Comparison of ENCODE assay signal across 29 cellular contexts in genomic region chr12:4300870-4301269, GRCh38. TPM values are rescaled to one million over a fixed set of nuclear protein-coding genes. Genes with fewer than 3 reads are reported as not detected.
A peak's percentile ranks its signal among the peaks of the same experiment; 100 is the strongest.
DNase-seq lines count a peak whose midpoint lies in the region; ATAC-seq, FAIRE-seq and TF ChIP-seq lines count a peak whose summit lies in the region.
"Had no signal": no experiment of that assay in that cellular context is flagged by ENCODE, and none has a peak within 500 bp of the region (broad histone marks: within the 10 kb centered on the region; RNA-seq: fewer than 3 reads in every experiment).

No MANE protein-coding gene starts in this region.

- H3K36me3 Mint-ChIP-seq in activated T-cell treated with anti-CD3 and anti-CD28 coated beads, Interleukin-2, amount 50 U/mL, for 24 hours (ENCODE audit: low read depth), result peaks cover 98% of the 10 kb centered on the region
- peaks cover 50% of the 10 kb centered on the region for H3K36me3 Mint-ChIP-seq in mesothelial cell of epicardium

- H4K5ac ChIP-seq in IMR-90 (ENCODE audit: low read depth, low read length), result no peak overlapping the region

- H2AFZ ChIP-seq in IMR-90 (replicated peaks; ENCODE audit: low read length, poor library complexity), result no peak overlapping the region
- no peak overlapping the region for H2AFZ ChIP-seq in K562 (ENCODE audit: low read depth, low read length)
- H2AFZ ChIP-seq: hepatocyte had no signal

- H3K27ac ChIP-seq in IMR-90 (ENCODE audit: insufficient read depth, low read length), result no peak overlapping the region
- H3K27ac ChIP-seq in K562 (ENCODE audit: extremely low read depth, low read depth, low read length), result no peak overlapping the region
- H3K27ac ChIP-seq: hepatocyte, ovary, spleen, thyroid gland, vagina had no signal

- no peak overlapping the region for H3K4ac ChIP-seq in IMR-90 (ENCODE audit: low read depth, low read length)

- H3K18ac ChIP-seq in IMR-90 (ENCODE audit: low read depth, low read length), result no peak overlapping the region

- H4K8ac ChIP-seq in IMR-90 (ENCODE audit: low read depth in 2 of 2, low read length in 2 of 2), result no peak overlapping the region

- TF ChIP-seq POLR2A in IMR-90 (IDR thresholded peaks at IDR 0.05; ENCODE audit: low read depth, low read length) (no peak), K562 (conservative IDR thresholded peaks at IDR 0.05) (no peak)

- H3K9ac ChIP-seq in IMR-90 (ENCODE audit: low read depth, low read length) (no peak overlapping the region), K562 (ENCODE audit: insufficient read depth in 1 of 2, low read depth in 2 of 2, low read length in 2 of 2) (no peak overlapping the region)

- H2BK5ac ChIP-seq in IMR-90 (ENCODE audit: low read depth, low read length, poor library complexity, severe bottlenecking), result no peak overlapping the region

- H2AK5ac ChIP-seq in IMR-90 (ENCODE audit: low read depth, low read length), result no peak overlapping the region

- H3K14ac ChIP-seq in IMR-90 (replicated peaks; ENCODE audit: low read depth, low read length), result no peak overlapping the region

- ATAC-seq in IMR-90 (ENCODE audit: low read depth) (no peak), K562 (no peak), HG03045 (IDR thresholded peaks at IDR 0.05; ENCODE audit: unreplicated experiment) (no peak), HG03571 (IDR thresholded peaks at IDR 0.05; ENCODE audit: unreplicated experiment) (no peak), GM19324 (IDR thresholded peaks at IDR 0.05; ENCODE audit: low FRiP score, unreplicated experiment) (no peak)

- FAIRE-seq in K562 (lab: Jason Lieb, UNC), result no peak
- FAIRE-seq: frontal cortex, HTR-8/SVneo had no signal

- DNase-seq in activated T-cell treated with anti-CD3 and anti-CD28 coated beads, Interleukin-2, amount 50 U/mL, for 24 hours, result no peak
- no peak for DNase-seq in activated T-cell treated with anti-CD3 and anti-CD28 coated beads, Interleukin-2, amount 50 U/mL, for 1 hour
- DNase-seq in IMR-90 (no peak), K562 (ENCODE audit: extremely low read depth in 1 of 4, low spot score in 3 of 4) (no peak), mesothelial cell of epicardium (ENCODE audit: low spot score in 2 of 2, unreplicated experiment in 2 of 2) (no peak)
- DNase-seq: activated CD4-positive, CD25-positive, alpha-beta regulatory T cell; activated effector memory CD4-positive, alpha-beta T cell treated with anti-CD3 and anti-CD28 coated beads, Interleukin-2, amount 50 U/mL, for 16 hours; amniotic stem cell; CD4-positive, alpha-beta memory T cell; dorsolateral prefrontal cortex; mammary epithelial cell; MM.1S; NCI-H1105 treated with DMSO at 0.1 percent for 48 hours; NCI-H187 treated with DMSO at 0.1 percent for 48 hours; NCI-H2171; ovary; RPMI8226; spleen; stimulated activated CD4-positive, alpha-beta T cell treated with anti-CD3 and anti-CD28 coated beads, Interleukin-2, amount 100 ng/mL, for 24 hours; T-helper 1 cell; thyroid gland had no signal

- WGBS in IMR-90 (ENCODE audit: extremely low coverage in 2 of 2, insufficient read length in 1 of 2), 2 experiments, result 83% methylated on average over 2 of the region's 5 CpGs; no CpG with 5 or more reads in 1 of the 2 experiments
- 73% methylated on average over 2 of the region's 5 CpGs for WGBS in K562 (ENCODE audit: insufficient coverage, low coverage, missing lambda C conversion rate)

- H3K9me3 ChIP-seq in IMR-90 (ENCODE audit: control insufficient read depth, insufficient read depth, low read length) (no peaks in the 10 kb centered on the region), K562 (replicated peaks; ENCODE audit: control insufficient read depth, insufficient read depth, low read depth, low read length) (no peaks in the 10 kb centered on the region)
- H3K9me3 ChIP-seq: ovary, spleen, thyroid gland, vagina had no signal

- no peak overlapping the region for H3K4me3 Mint-ChIP-seq in activated T-cell treated with anti-CD3 and anti-CD28 coated beads, Interleukin-2, amount 50 U/mL, for 24 hours
- no peak overlapping the region for H3K4me3 Mint-ChIP-seq in mesothelial cell of epicardium

- no peak overlapping the region for H2AK9ac ChIP-seq in IMR-90 (replicated peaks; ENCODE audit: low read depth, low read length, poor library complexity)

- TF ChIP-seq CTCF in IMR-90 (conservative IDR thresholded peaks at IDR 0.05; ENCODE audit: low read depth, low read length), result no peak
- TF ChIP-seq CTCF in K562 (IDR thresholded peaks at IDR 0.05 in 2 of 3, conservative IDR thresholded peaks at IDR 0.05 in 1 of 3; ENCODE audit: insufficient read depth in 2 of 3, low read depth in 1 of 3, low read length in 3 of 3), result no peak
- TF ChIP-seq CTCF in mesothelial cell of epicardium (IDR thresholded peaks at IDR 0.05; ENCODE audit: unreplicated experiment), result no peak

- no peak overlapping the region for H2BK20ac ChIP-seq in IMR-90 (ENCODE audit: low read depth, low read length)

- H3K27me3 Mint-ChIP-seq in activated T-cell treated with anti-CD3 and anti-CD28 coated beads, Interleukin-2, amount 50 U/mL, for 24 hours, result no peaks in the 10 kb centered on the region
- no peaks in the 10 kb centered on the region for H3K27me3 Mint-ChIP-seq in mesothelial cell of epicardium (ENCODE audit: low read depth)
- H3K27me3 Mint-ChIP-seq: CD4-positive, alpha-beta memory T cell had no signal

- peaks cover 31% of the 10 kb centered on the region for H3K4me1 Mint-ChIP-seq in activated T-cell treated with anti-CD3 and anti-CD28 coated beads, Interleukin-2, amount 50 U/mL, for 24 hours (ENCODE audit: low read depth)
- no peaks in the 10 kb centered on the region for H3K4me1 Mint-ChIP-seq in mesothelial cell of epicardium

- H3K4me3 ChIP-seq in IMR-90 (ENCODE audit: insufficient read depth, low read depth, low read length), result no peak overlapping the region
- no peak overlapping the region for H3K4me3 ChIP-seq in K562
- H3K4me3 ChIP-seq: dorsolateral prefrontal cortex, hepatocyte, ovary, spleen, thyroid gland, vagina had no signal

- in situ Hi-C loops in IMR-90 (cut with MboI; ENCODE audit: low sequenced_read_pairs), result no loop called here
- in situ Hi-C loops in K562 (cut with MboI), result no loop called here

- BruUV-seq in IMR-90 (replicated peaks; lab: Mats Ljungman, UMichigan) (no TSS peak), K562 (replicated peaks; lab: Mats Ljungman, UMichigan) (no TSS peak)

- POLR2A ChIA-PET in IMR-90 (lab: Charles Lee; ENCODE audit: unreplicated experiment), result no interaction called here
- POLR2A ChIA-PET in K562 (lab: Yijun Ruan, JAX), result interaction anchor here (0.7 kb wide), 1 partner anchor 956 kb away, joined by 3 read pairs; no protein-coding TSS in a partner anchor

- dilution Hi-C loops in IMR-90 (cut with HindIII; ENCODE audit: low sequenced_read_pairs, unreplicated experiment), result no loop called here

- H3K9me3 Mint-ChIP-seq in activated T-cell treated with anti-CD3 and anti-CD28 coated beads, Interleukin-2, amount 50 U/mL, for 24 hours, result no peaks in the 10 kb centered on the region
- H3K9me3 Mint-ChIP-seq in mesothelial cell of epicardium, result no peaks in the 10 kb centered on the region
- H3K9me3 Mint-ChIP-seq: CD4-positive, alpha-beta memory T cell had no signal

- H4K91ac ChIP-seq in IMR-90 (ENCODE audit: insufficient read depth, low read depth, low read length), result no peak overlapping the region

- H3K79me1 ChIP-seq in IMR-90 (ENCODE audit: low read depth in 1 of 2, low read length in 2 of 2), result no peaks in the 10 kb centered on the region

- H2BK15ac ChIP-seq in IMR-90 (ENCODE audit: low read depth, low read length), result no peak overlapping the region

- TF ChIP-seq EP300 in K562 (IDR thresholded peaks at IDR 0.05; ENCODE audit: low read length), result no peak

- H3K36me3 ChIP-seq in IMR-90 (ENCODE audit: control insufficient read depth, insufficient read depth, low read length) (0 out of 2 replicates have a peak, but pooled peaks cover 1% of the 10 kb centered on the region), K562 (ENCODE audit: control insufficient read depth, insufficient read depth, low read length) (peaks cover 90% of the 10 kb centered on the region)
- H3K36me3 ChIP-seq: ovary had no signal

- H3K27ac Mint-ChIP-seq in activated T-cell treated with anti-CD3 and anti-CD28 coated beads, Interleukin-2, amount 50 U/mL, for 24 hours, result peak overlapping the region; percentile 58
- peak overlapping the region; percentile 41 for H3K27ac Mint-ChIP-seq in mesothelial cell of epicardium

- no peaks in the 10 kb centered on the region for H3K79me2 ChIP-seq in K562 (ENCODE audit: control insufficient read depth, insufficient read depth, low read length)

- no peak overlapping the region for H2BK120ac ChIP-seq in IMR-90 (ENCODE audit: low read depth, low read length)

- CTCF ChIA-PET in IMR-90 (lab: Yijun Ruan, JAX) (no interaction called here), K562 (lab: Yijun Ruan, JAX; ENCODE audit: low intra/inter-chr PET ratio) (no interaction called here)

- no peaks in the 10 kb centered on the region; the same call in 1 of the 2 replicates for H4K20me1 ChIP-seq in IMR-90 (ENCODE audit: insufficient read depth, low read length)
- peaks cover 12% of the 10 kb centered on the region; the same call in 1 of the 2 replicates for H4K20me1 ChIP-seq in K562 (replicated peaks; ENCODE audit: control insufficient read depth, insufficient read depth, low read length)

- H3K4me2 ChIP-seq in IMR-90 (ENCODE audit: low read depth, low read length) (no peak overlapping the region), K562 (ENCODE audit: insufficient read depth, low read length) (no peak overlapping the region)
- H3K4me2 ChIP-seq: hepatocyte had no signal

- TF ChIP-seq RAD21 in IMR-90 (IDR thresholded peaks at IDR 0.05; ENCODE audit: low read length) (no peak), K562 (CRISPR knock-in tag; conservative IDR thresholded peaks at IDR 0.05 in 1 of 2, IDR thresholded peaks at IDR 0.05 in 1 of 2) (no peak)

- H3K23ac ChIP-seq in IMR-90 (ENCODE audit: low read depth, low read length), result no peak overlapping the region

- H3K4me1 ChIP-seq in IMR-90 (ENCODE audit: control insufficient read depth, insufficient read depth, low read length) (no peaks in the 10 kb centered on the region), K562 (replicated peaks in 1 of 2; ENCODE audit: control insufficient read depth in 2 of 2, insufficient read depth in 2 of 2, low read length in 2 of 2) (no peaks in the 10 kb centered on the region)
- H3K4me1 ChIP-seq: vagina had no signal

- H3K56ac ChIP-seq in IMR-90 (ENCODE audit: extremely low read depth, insufficient read depth, low read length), result no peak overlapping the region

- intact Hi-C loops in IMR-90 (cut with micrococcal nuclease), result no loop called here
- intact Hi-C loops in K562 (cut with micrococcal nuclease), result no loop called here

- H3K27me3 ChIP-seq in IMR-90 (ENCODE audit: control insufficient read depth, insufficient read depth, low read length) (peaks cover 7% of the 10 kb centered on the region), K562 (ENCODE audit: control insufficient read depth in 2 of 2, insufficient read depth in 2 of 2, low read length in 2 of 2) (no peaks in the 10 kb centered on the region)
- H3K27me3 ChIP-seq: hepatocyte, ovary, spleen, thyroid gland, vagina had no signal

- H3K9me1 ChIP-seq in IMR-90 (ENCODE audit: insufficient read depth, low read length), result no peaks in the 10 kb centered on the region
- no peaks in the 10 kb centered on the region for H3K9me1 ChIP-seq in K562 (ENCODE audit: control insufficient read depth, insufficient read depth, low read length)

RNA-seq across cellular contexts. Expression of gene TIGAR, which starts 20.1 kb away (rescaled TPM):
- total RNA-seq in IMR-90 (2012; rRNA removed), result 7.3 and 13.9 TPM in 2 replicates
- polyA plus RNA-seq in IMR-90 (2012; rRNA removed), result 9.2 and 13.7 TPM in 2 replicates
- polyA plus RNA-seq in IMR-90 (2012; cell fraction: cytosol; rRNA removed), result 1.3 and 2.7 TPM in 2 replicates
- 0.30 and 5.4 TPM in 2 replicates for polyA plus RNA-seq in IMR-90 (2012; cell fraction: nucleus; rRNA removed; ENCODE audit: low replicate concordance)
- 0.86 TPM in 2 replicates for total RNA-seq in K562 (2011; cell fraction: chromatin; rRNA removed; ENCODE audit: low replicate concordance)
- 0.66 and 0.67 TPM in 2 replicates for total RNA-seq in K562 (2011; cell fraction: nucleolus; rRNA removed)
- 0.84 and 0.88 TPM in 2 replicates for total RNA-seq in K562 (2011; cell fraction: nucleoplasm; rRNA removed)
- not detected in 2 replicates for total RNA-seq in K562 (2014; rRNA removed)
- 0.38 TPM in 1 of 2 replicates, not detected in the other for total RNA-seq in K562 (2014; rRNA removed; fragmentation: Illumina TruSeq; extraction: Trizol)
- total RNA-seq in K562 (2015; rRNA removed; fragmentation: Illumina TruSeq; extraction: Trizol), result 0.11 TPM in 2 replicates
- 0.07 and 1.0 TPM in 2 replicates for total RNA-seq in K562 (2021)
- polyA plus RNA-seq in K562 (2011; rRNA removed), result 0.11 and 0.61 TPM in 2 replicates
- polyA plus RNA-seq in K562 (2011; cell fraction: cytosol; rRNA removed), result 0.06 and 0.19 TPM in 2 replicates
- polyA plus RNA-seq in K562 (2011; cell fraction: nucleus; rRNA removed), result 0.11 and 0.14 TPM in 2 replicates
- polyA plus RNA-seq in K562 (2012), result 0.03 and 0.48 TPM in 2 replicates
- 0.28 and 0.33 TPM in 2 replicates for polyA plus RNA-seq in K562 (2014; fragmentation: Illumina TruSeq; extraction: Trizol)
- polyA plus RNA-seq in K562 (2014; fragmentation: Nextera tagmentation; extraction: Ambion mirVana), result under 1 TPM; 0.50 to 0.63 TPM
- polyA plus RNA-seq in K562 (2014; rRNA removed), result 0.04 and 0.53 TPM in 2 replicates
- polyA minus RNA-seq in K562 (2011; rRNA and poly(A)+ RNA removed), result 0.15 and 0.42 TPM in 2 replicates
- polyA minus RNA-seq in K562 (2011; cell fraction: cytosol; rRNA and poly(A)+ RNA removed), result not detected in 2 replicates
- 0.27 and 0.44 TPM in 2 replicates for polyA minus RNA-seq in K562 (2011; cell fraction: nucleus; rRNA and poly(A)+ RNA removed)
- total RNA-seq in mesothelial cell of epicardium, result 16.7 to 22.1 TPM (median 21.0 TPM) in 3 replicates

RNA-seq across cellular contexts. Expression of gene CCND2, which starts 27.3 kb away (rescaled TPM):
- 2.3 and 2.8 TPM in 2 replicates for total RNA-seq in IMR-90 (2012; rRNA removed)
- 0.73 and 1.1 TPM in 2 replicates for polyA plus RNA-seq in IMR-90 (2012; rRNA removed)
- polyA plus RNA-seq in IMR-90 (2012; cell fraction: cytosol; rRNA removed), result 0.54 and 0.88 TPM in 2 replicates
- 0.37 and 0.96 TPM in 2 replicates for polyA plus RNA-seq in IMR-90 (2012; cell fraction: nucleus; rRNA removed; ENCODE audit: low replicate concordance)
- 52.6 and 55.6 TPM in 2 replicates for total RNA-seq in K562 (2011; cell fraction: chromatin; rRNA removed; ENCODE audit: low replicate concordance)
- 37.4 and 40.2 TPM in 2 replicates for total RNA-seq in K562 (2011; cell fraction: nucleolus; rRNA removed)
- total RNA-seq in K562 (2011; cell fraction: nucleoplasm; rRNA removed), result 57.5 and 64.9 TPM in 2 replicates
- 39.6 and 52.1 TPM in 2 replicates for total RNA-seq in K562 (2014; rRNA removed)
- 68.9 and 71.9 TPM in 2 replicates for total RNA-seq in K562 (2014; rRNA removed; fragmentation: Illumina TruSeq; extraction: Trizol)
- total RNA-seq in K562 (2015; rRNA removed; fragmentation: Illumina TruSeq; extraction: Trizol), result 49.7 and 53.2 TPM in 2 replicates
- 93.5 and 99.3 TPM in 2 replicates for total RNA-seq in K562 (2021)
- 36.9 and 42.9 TPM in 2 replicates for polyA plus RNA-seq in K562 (2011; rRNA removed)
- 20.5 and 35.3 TPM in 2 replicates for polyA plus RNA-seq in K562 (2011; cell fraction: cytosol; rRNA removed)
- polyA plus RNA-seq in K562 (2011; cell fraction: nucleus; rRNA removed), result 28.5 and 42.5 TPM in 2 replicates
- polyA plus RNA-seq in K562 (2012), result 12.1 and 12.4 TPM in 2 replicates
- 12.6 and 13.6 TPM in 2 replicates for polyA plus RNA-seq in K562 (2014; fragmentation: Illumina TruSeq; extraction: Trizol)
- polyA plus RNA-seq in K562 (2014; fragmentation: Nextera tagmentation; extraction: Ambion mirVana), result 10 to 100 TPM; 13.7 to 47.6 TPM
- 30.3 and 33.2 TPM in 2 replicates for polyA plus RNA-seq in K562 (2014; rRNA removed)
- polyA minus RNA-seq in K562 (2011; rRNA and poly(A)+ RNA removed), result 109 and 119 TPM in 2 replicates
- polyA minus RNA-seq in K562 (2011; cell fraction: cytosol; rRNA and poly(A)+ RNA removed), result 68.1 and 69.3 TPM in 2 replicates
- polyA minus RNA-seq in K562 (2011; cell fraction: nucleus; rRNA and poly(A)+ RNA removed), result 21.5 and 41.5 TPM in 2 replicates
- total RNA-seq in mesothelial cell of epicardium, result 393 to 412 TPM (median 404 TPM) in 3 replicates
- total RNA-seq: A172 had no signal

Comparison
In these comparisons a context has a peak if more than half of its experiments do, and no peak if none do; other contexts are left out.
1. RNA of gene CCND2, which starts 27.3 kb away (total RNA-seq): 393 to 412 TPM in mesothelial cell of epicardium and 37.4 to 99.3 TPM in K562; 2.3 to 2.8 TPM in IMR-90; every median in the first group is over 10 times any median in the second.